ENCODE assay signal across 8 cellular contexts in the genomic region with DNA sequence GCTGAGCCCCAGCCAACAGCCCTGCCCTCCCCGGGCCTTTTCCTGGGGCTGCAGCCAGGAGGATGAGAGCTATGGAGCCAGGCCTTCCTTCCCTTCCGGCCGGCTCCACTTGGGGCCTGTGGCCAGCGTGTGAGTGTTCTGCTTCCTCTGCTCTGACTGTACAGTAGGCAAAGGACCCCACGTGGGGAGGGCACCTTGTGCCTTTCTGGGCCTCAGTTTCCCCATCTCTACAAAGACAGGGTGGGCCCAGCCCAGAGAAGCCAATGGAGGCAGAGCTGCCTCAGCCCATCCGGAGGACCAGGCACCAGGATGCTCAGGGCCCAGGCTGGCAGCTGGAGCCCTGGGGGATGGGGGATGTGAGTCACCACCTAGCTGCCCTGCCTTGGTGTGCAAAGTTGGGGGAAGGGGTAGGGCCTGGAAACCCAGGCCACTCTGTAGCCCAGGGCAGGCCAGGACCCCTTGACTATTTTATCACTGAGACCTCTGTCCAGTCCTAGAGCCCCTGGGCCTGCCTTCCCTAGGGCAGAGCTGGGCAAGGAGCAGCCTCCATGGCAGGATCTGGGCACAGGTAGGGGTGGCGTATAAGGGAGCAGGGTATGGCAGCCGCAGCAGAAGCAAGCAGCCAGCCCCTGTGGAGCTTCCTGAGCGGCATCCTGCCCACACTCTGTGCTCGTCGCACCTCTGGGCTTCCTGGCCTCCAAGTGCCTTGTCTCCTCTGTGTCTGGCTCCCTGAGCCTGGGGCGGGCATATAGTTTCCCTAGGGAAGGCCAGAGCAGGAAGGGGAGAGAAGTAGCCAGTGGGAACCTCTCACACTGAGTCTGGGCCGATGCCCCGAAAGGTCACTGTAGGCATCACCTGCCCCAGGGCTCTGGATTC. TPM values are rescaled to one million over a fixed set of nuclear protein-coding genes. Genes with fewer than 3 reads are reported as not detected.
DNase-seq lines count a peak whose midpoint lies in the region; ATAC-seq and TF ChIP-seq lines count a peak whose summit lies in the region.

No MANE protein-coding gene starts in this region.

- H3K4me1 ChIP-seq in mesendoderm (ENCODE audit: control insufficient read depth, low read depth, low read length), result no peaks in the 10 kb centered on the region

- no peak overlapping the region for H3K9ac ChIP-seq in mesendoderm (ENCODE audit: low read length)

- H3K23ac ChIP-seq in mesendoderm (ENCODE audit: low read length), result no peak overlapping the region

- H3K27me3 ChIP-seq in mesendoderm (ENCODE audit: insufficient read depth, low read length, poor library complexity), result no peaks in the 10 kb centered on the region

- no peak overlapping the region for H2BK15ac ChIP-seq in mesendoderm (replicated peaks; ENCODE audit: low read depth)

- no CpG with 5 or more reads among the region's 14 CpGs for WGBS in mesendoderm (ENCODE audit: extremely low coverage, insufficient coverage, low lambda C conversion rate)

- peaks cover 41% of the 10 kb centered on the region for H3K4me1 Mint-ChIP-seq in activated T-helper 17 cell treated with anti-CD3 and anti-CD28 coated beads, Interleukin-2, amount 50 U/mL, for 72 hours
- peaks cover 82% of the 10 kb centered on the region for H3K4me1 Mint-ChIP-seq in stimulated activated naive CD8-positive, alpha-beta T cell treated with anti-CD3 and anti-CD28 coated beads, Interleukin-15, Interleukin-2, amounts not matched to agents 100 ng/mL and 50 ng/mL, for 24 hours (ENCODE audit: low read depth)

- peak; percentile 49 for ATAC-seq in activated T-helper 17 cell treated with anti-CD3 and anti-CD28 coated beads, Interleukin-2, amount 50 U/mL, for 72 hours (replicated peaks)
- ATAC-seq in GM18867 (IDR thresholded peaks at IDR 0.05; ENCODE audit: unreplicated experiment) (no peak), GM19397 (IDR thresholded peaks at IDR 0.05; ENCODE audit: unreplicated experiment) (no peak)

- H3K27ac ChIP-seq in mesendoderm (ENCODE audit: low read depth, low read length), result no peak overlapping the region

- no peak overlapping the region for H4K8ac ChIP-seq in mesendoderm (ENCODE audit: low read depth, low read length)

- H3K4ac ChIP-seq in mesendoderm (ENCODE audit: low read depth, low read length), result no peak overlapping the region

- H3K4me3 ChIP-seq in NB4 (ENCODE audit: low read depth, low read length) (peak overlapping the region; percentile 82), mesendoderm (ENCODE audit: low read length) (no peak overlapping the region)

- no peaks in the 10 kb centered on the region for H3K27me3 Mint-ChIP-seq in activated T-helper 17 cell treated with anti-CD3 and anti-CD28 coated beads, Interleukin-2, amount 50 U/mL, for 72 hours
- no peaks in the 10 kb centered on the region for H3K27me3 Mint-ChIP-seq in stimulated activated naive CD8-positive, alpha-beta T cell treated with anti-CD3 and anti-CD28 coated beads, Interleukin-15, Interleukin-2, amounts not matched to agents 100 ng/mL and 50 ng/mL, for 24 hours

- no peak overlapping the region for H3K4me2 ChIP-seq in mesendoderm (ENCODE audit: low read length)

- TF ChIP-seq POLR2A in NB4 (IDR thresholded peaks at IDR 0.05; ENCODE audit: extremely low read depth, insufficient read length), result no peak

- no peak for TF ChIP-seq CTCF in NB4 (IDR thresholded peaks at IDR 0.05; ENCODE audit: low read depth, low read length)

- peak overlapping the region; percentile 94 for H3K4me3 Mint-ChIP-seq in activated T-helper 17 cell treated with anti-CD3 and anti-CD28 coated beads, Interleukin-2, amount 50 U/mL, for 72 hours
- peak overlapping the region; percentile 89 for H3K4me3 Mint-ChIP-seq in stimulated activated naive CD8-positive, alpha-beta T cell treated with anti-CD3 and anti-CD28 coated beads, Interleukin-15, Interleukin-2, amounts not matched to agents 100 ng/mL and 50 ng/mL, for 24 hours

- H3K79me1 ChIP-seq in mesendoderm (ENCODE audit: low read length), result no peaks in the 10 kb centered on the region

- H4K5ac ChIP-seq in mesendoderm (ENCODE audit: low read length), result no peak overlapping the region

- DNase-seq in NB4 (ENCODE audit: low read depth) (peak; percentile 69), hepatic stellate cell (ENCODE audit: low spot score) (peak; percentile 47), mesendoderm (no peak), NOMO-1 (lab: John Stamatoyannopoulos, UW; ENCODE audit: unreplicated experiment in 2 of 2) (no peak)

- peaks cover 67% of the 10 kb centered on the region for H3K36me3 Mint-ChIP-seq in activated T-helper 17 cell treated with anti-CD3 and anti-CD28 coated beads, Interleukin-2, amount 50 U/mL, for 72 hours (ENCODE audit: low read depth)
- peaks cover 26% of the 10 kb centered on the region for H3K36me3 Mint-ChIP-seq in stimulated activated naive CD8-positive, alpha-beta T cell treated with anti-CD3 and anti-CD28 coated beads, Interleukin-15, Interleukin-2, amounts not matched to agents 100 ng/mL and 50 ng/mL, for 24 hours (ENCODE audit: low read depth)

- H2AK5ac ChIP-seq in mesendoderm (ENCODE audit: low read length), result no peak overlapping the region

- H2BK120ac ChIP-seq in mesendoderm (ENCODE audit: low read depth, low read length), result no peak overlapping the region

- H3K9me3 Mint-ChIP-seq in activated T-helper 17 cell treated with anti-CD3 and anti-CD28 coated beads, Interleukin-2, amount 50 U/mL, for 72 hours, result no peaks in the 10 kb centered on the region
- H3K9me3 Mint-ChIP-seq in stimulated activated naive CD8-positive, alpha-beta T cell treated with anti-CD3 and anti-CD28 coated beads, Interleukin-15, Interleukin-2, amounts not matched to agents 100 ng/mL and 50 ng/mL, for 24 hours, result no peaks in the 10 kb centered on the region

- H3K79me2 ChIP-seq in mesendoderm (ENCODE audit: control insufficient read depth, insufficient read depth, low read length), result no peaks in the 10 kb centered on the region

- no peaks in the 10 kb centered on the region for H3K36me3 ChIP-seq in mesendoderm (ENCODE audit: control insufficient read depth, insufficient read depth, low read length)

- H3K18ac ChIP-seq in mesendoderm (ENCODE audit: low read length), result no peak overlapping the region

- H3K56ac ChIP-seq in mesendoderm (ENCODE audit: low read length), result no peak overlapping the region

- H2BK5ac ChIP-seq in mesendoderm (ENCODE audit: low read length), result no peak overlapping the region

- peak overlapping the region; percentile 95 for H3K27ac Mint-ChIP-seq in activated T-helper 17 cell treated with anti-CD3 and anti-CD28 coated beads, Interleukin-2, amount 50 U/mL, for 72 hours
- peak overlapping the region; percentile 88 for H3K27ac Mint-ChIP-seq in stimulated activated naive CD8-positive, alpha-beta T cell treated with anti-CD3 and anti-CD28 coated beads, Interleukin-15, Interleukin-2, amounts not matched to agents 100 ng/mL and 50 ng/mL, for 24 hours

RNA-seq across cellular contexts. Expression of gene PSTPIP1, which starts 1.8 kb away (rescaled TPM):
- 100 to 1,000 TPM; 125 to 137 TPM for total RNA-seq in activated T-helper 17 cell treated with anti-CD3 and anti-CD28 coated beads, Interleukin-2, amount 50 U/mL, for 72 hours
- polyA plus RNA-seq in mesendoderm (2013, experiment 1 of 2), result 0.14 TPM
- polyA plus RNA-seq in mesendoderm (2013, experiment 2 of 2), result 0.38 TPM

Comparison
In these comparisons a context has a peak if more than half of its experiments do, and no peak if none do; other contexts are left out.
1. DNase-seq: peak in NB4 (single experiment) and hepatic stellate cell (single experiment); none in mesendoderm (single experiment) and NOMO-1 (0 of 2).